In the genomic region with DNA sequence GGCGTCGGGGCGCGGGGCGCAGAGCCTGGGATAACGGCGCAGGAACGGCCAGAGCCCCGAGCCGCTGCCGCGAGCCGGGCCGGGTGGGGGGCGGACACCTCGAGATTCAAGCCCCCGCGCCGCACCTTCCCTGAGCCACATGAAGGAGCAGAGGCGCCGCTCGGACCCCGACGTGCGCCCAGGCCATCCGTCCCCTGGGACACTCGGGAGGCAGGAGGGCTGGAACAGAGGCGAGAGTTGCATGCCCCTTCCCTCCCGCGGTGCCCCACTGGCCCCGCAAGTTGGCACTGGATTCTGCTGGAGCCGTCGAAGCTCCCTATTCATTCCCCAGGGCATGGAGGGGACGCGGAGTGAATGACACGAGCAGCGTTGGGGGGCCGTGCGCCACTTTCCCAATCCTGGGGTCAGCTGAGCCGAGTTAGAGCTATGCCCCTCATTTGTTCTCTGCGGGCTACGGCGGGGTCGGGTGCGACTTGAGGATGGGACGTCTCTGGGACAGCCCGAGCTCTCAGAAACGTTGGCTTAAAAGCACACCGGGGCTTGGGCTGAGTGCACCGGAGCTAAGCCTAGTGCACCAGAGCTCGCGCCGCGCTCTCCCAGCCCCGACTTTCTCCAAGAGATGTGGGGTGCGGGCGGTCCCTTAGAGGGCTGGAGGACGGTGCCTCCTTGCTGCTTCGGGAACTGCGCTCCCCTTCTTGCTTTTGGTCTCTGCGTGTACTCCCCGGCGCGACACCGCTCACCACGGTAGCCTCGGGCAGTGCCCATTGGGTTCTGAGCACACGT, we compare ENCODE assay signal across 13 cellular contexts. TPM values are rescaled to one million over a fixed set of nuclear protein-coding genes. Genes with fewer than 3 reads are reported as not detected.
DNase-seq lines count a peak whose midpoint lies in the region; ATAC-seq and TF ChIP-seq lines count a peak whose summit lies in the region.
"Had no signal": no experiment of that assay in that cellular context is flagged by ENCODE, and none has a peak within 500 bp of the region (broad histone marks: within the 10 kb centered on the region; RNA-seq: fewer than 3 reads in every experiment).

No MANE protein-coding gene starts in this region.

- H3K36me3 Mint-ChIP-seq in H9 (ENCODE audit: insufficient read depth in 1 of 3, low read depth in 3 of 3) = no peaks in the 10 kb centered on the region; a peak in 1 of 7 replicates
- H3K36me3 Mint-ChIP-seq in activated naive CD4-positive, alpha-beta T cell treated with anti-CD3 and anti-CD28 coated beads, Interleukin-2, amount 10 ng/mL, durations not matched to agents 7 days and 5 days = no peaks in the 10 kb centered on the region
- H3K36me3 Mint-ChIP-seq: T-cell had no signal

- H3K9me3 Mint-ChIP-seq in H9 = no peaks in the 10 kb centered on the region; a peak in 1 of 5 replicates
- no peaks in the 10 kb centered on the region for H3K9me3 Mint-ChIP-seq in activated naive CD4-positive, alpha-beta T cell treated with anti-CD3 and anti-CD28 coated beads, Interleukin-2, amount 10 ng/mL, durations not matched to agents 7 days and 5 days
- H3K9me3 Mint-ChIP-seq: T-cell had no signal

- H4K5ac ChIP-seq in H9 (ENCODE audit: insufficient read length, low read depth, low read length) = no peak overlapping the region

- H3K4me1 ChIP-seq in H9 (ENCODE audit: insufficient read depth, low read length) (no peaks in the 10 kb centered on the region; the same call in 1 of the 2 replicates), right lobe of liver (peaks cover 0 to 54% (median 28%) of the 10 kb centered on the region in 4 donors)

- H2AK5ac ChIP-seq in H9 (ENCODE audit: insufficient read length, low read length) = no peak overlapping the region

- H3K9me3 ChIP-seq in H9 (ENCODE audit: control insufficient read depth, low read depth, low read length) (no peaks in the 10 kb centered on the region), right lobe of liver (no peaks in the 10 kb centered on the region)

- no peak overlapping the region for H3K23ac ChIP-seq in H9 (ENCODE audit: insufficient read length, low read depth, low read length)

- TF ChIP-seq POLR2A in right lobe of liver (IDR thresholded peaks at IDR 0.05) = no peak

- WGBS in H9 (ENCODE audit: extremely low coverage, insufficient read length, low lambda C conversion rate) = no CpG with 5 or more reads among the region's 68 CpGs
- whole genome bisulfite sequencing in right lobe of liver (ENCODE audit: insufficient coverage, low coverage, low lambda C conversion rate, missing lambda C conversion rate) = 3% methylated on average over 17 of the region's 68 CpGs

- no peaks in the 10 kb centered on the region for H4K20me1 ChIP-seq in H9 (ENCODE audit: control insufficient read depth, insufficient read depth, insufficient read length)

- no peaks in the 10 kb centered on the region for H3K36me3 ChIP-seq in right lobe of liver

- intact Hi-C loops in dorsolateral prefrontal cortex (cut with DNase I) (no loop called here), right lobe of liver (cut with DNase I) (no loop called here)

- H2BK120ac ChIP-seq in H9 (ENCODE audit: low read depth, low read length, poor library complexity, severe bottlenecking) = no peak overlapping the region

- no peaks in the 10 kb centered on the region for H3K79me1 ChIP-seq in H9 (ENCODE audit: insufficient read depth, low read depth, low read length, poor library complexity, severe bottlenecking)

- H3K27ac ChIP-seq in H9 (ENCODE audit: insufficient read length, low read depth, low read length) (no peak overlapping the region), dorsolateral prefrontal cortex (peak overlapping the region; percentile 80 to 98 (median 95)), right lobe of liver (peak overlapping the region; percentile 21 to 86 (median 65)), skin epidermis (no peak overlapping the region)
- H3K27ac ChIP-seq: GM23248 had no signal

- no peaks in the 10 kb centered on the region for H3K79me2 ChIP-seq in H9 (ENCODE audit: insufficient read depth, low read length)

- no peak overlapping the region for H2AFZ ChIP-seq in H9 (ENCODE audit: low read length)
- H2AFZ ChIP-seq: GM23248 had no signal

- peak; percentile 37 for DNase-seq in H9
- DNase-seq in dorsolateral prefrontal cortex = peak in 1 of 10 donors; percentile 55
- no peak for DNase-seq in right lobe of liver
- no peak for DNase-seq in SIG-M5 treated with dmso at 0.1 percent for 504 hours (lab: John Stamatoyannopoulos, UW; ENCODE audit: unreplicated experiment)
- DNase-seq in activated naive CD4-positive, alpha-beta T cell treated with anti-CD3 and anti-CD28 coated beads, Interleukin-2, amount 10 ng/mL, durations not matched to agents 7 days and 5 days = no peak
- DNase-seq: NCI-H2029 treated with DMSO at 0.1 percent for 48 hours, T-cell had no signal

- no peak overlapping the region for H3K27ac Mint-ChIP-seq in H9
- H3K27ac Mint-ChIP-seq in activated naive CD4-positive, alpha-beta T cell treated with anti-CD3 and anti-CD28 coated beads, Interleukin-2, amount 10 ng/mL, durations not matched to agents 7 days and 5 days = no peak overlapping the region
- H3K27ac Mint-ChIP-seq: T-cell had no signal

- H3K4ac ChIP-seq in H9 (ENCODE audit: low read depth, low read length) = no peak overlapping the region

- peaks cover 5% of the 10 kb centered on the region for H3K23me2 ChIP-seq in H9 (ENCODE audit: insufficient read length, low read depth, low read length, poor library complexity, severe bottlenecking)

- H2BK5ac ChIP-seq in H9 (ENCODE audit: insufficient read length, low read length) = no peak overlapping the region

- H3K27me3 Mint-ChIP-seq in H9 (ENCODE audit: low read depth) = peaks cover 92% of the 10 kb centered on the region
- peaks cover 74% of the 10 kb centered on the region for H3K27me3 Mint-ChIP-seq in activated naive CD4-positive, alpha-beta T cell treated with anti-CD3 and anti-CD28 coated beads, Interleukin-2, amount 10 ng/mL, durations not matched to agents 7 days and 5 days

- ATAC-seq in right lobe of liver = peak; percentile 13 to 38 (median 24)
- no peak for ATAC-seq in GM19395 (IDR thresholded peaks at IDR 0.05; ENCODE audit: unreplicated experiment)
- ATAC-seq in HG03095 (IDR thresholded peaks at IDR 0.05; ENCODE audit: unreplicated experiment) = no peak
- ATAC-seq: T-cell had no signal

- H3K56ac ChIP-seq in H9 (ENCODE audit: insufficient read length, low read depth, low read length) = no peak overlapping the region

- no peak overlapping the region for H2BK12ac ChIP-seq in H9 (ENCODE audit: insufficient read length, low read depth, low read length)

- H3K4me1 Mint-ChIP-seq in H9 = peaks cover 13 to 25% of the 10 kb centered on the region in 2 experiments
- H3K4me1 Mint-ChIP-seq in activated naive CD4-positive, alpha-beta T cell treated with anti-CD3 and anti-CD28 coated beads, Interleukin-2, amount 10 ng/mL, durations not matched to agents 7 days and 5 days = peaks cover 10% of the 10 kb centered on the region

- H3K4me3 Mint-ChIP-seq in H9 = peak overlapping the region; percentile 54 to 79
- no peak overlapping the region for H3K4me3 Mint-ChIP-seq in activated naive CD4-positive, alpha-beta T cell treated with anti-CD3 and anti-CD28 coated beads, Interleukin-2, amount 10 ng/mL, durations not matched to agents 7 days and 5 days

- H4K91ac ChIP-seq in H9 (ENCODE audit: insufficient read length, low read depth, low read length) = no peak overlapping the region

- TF ChIP-seq CTCF in H9 (conservative IDR thresholded peaks at IDR 0.05) (no peak), dorsolateral prefrontal cortex (IDR thresholded peaks at IDR 0.05 in 54 of 56, conservative IDR thresholded peaks at IDR 0.05 in 2 of 56; ENCODE audit: low read depth in 1 of 56, partially characterized antibody in 56 of 56) (no peak), right lobe of liver (IDR thresholded peaks at IDR 0.05) (no peak)

- H2BK15ac ChIP-seq in H9 (ENCODE audit: low read depth, low read length) = no peak overlapping the region

- H3K18ac ChIP-seq in H9 (ENCODE audit: insufficient read length, low read depth, low read length) = no peak overlapping the region

- H4K8ac ChIP-seq in H9 (replicated peaks; ENCODE audit: insufficient read length, low read depth, low read length) = no peak overlapping the region

- no peak overlapping the region for H3T11ph ChIP-seq in H9 (ENCODE audit: low read length)

- CTCF ChIA-PET in activated naive CD4-positive, alpha-beta T cell treated with anti-CD3 and anti-CD28 coated beads, Interleukin-2, amount 10 ng/mL, durations not matched to agents 7 days and 5 days (lab: Charles Lee) = no interaction called here

- H3K27me3 ChIP-seq in H9 (ENCODE audit: insufficient read depth, low read length) (peaks cover 26% of the 10 kb centered on the region; the same call in 1 of the 2 replicates), dorsolateral prefrontal cortex (peaks cover 0 to 10% (median 0%) of the 10 kb centered on the region in 45 donors), right lobe of liver (no peaks in the 10 kb centered on the region)

- no peak overlapping the region for H2BK20ac ChIP-seq in H9 (ENCODE audit: low read depth, low read length, poor library complexity, severe bottlenecking)

- H3K9ac ChIP-seq in H9 (ENCODE audit: extremely low read depth, insufficient read length, low read length) = no peak overlapping the region
- H3K9ac ChIP-seq: GM23248 had no signal

- H3K4me3 ChIP-seq in dorsolateral prefrontal cortex = peak overlapping the region; percentile 58 to 91 (median 78)
- H3K4me3 ChIP-seq in right lobe of liver = peak overlapping the region; percentile 44 to 82 (median 70)
- peak overlapping the region in 5 of 7 experiments; percentile 13 to 45 (median 34) for H3K4me3 ChIP-seq in skin epidermis
- H3K4me3 ChIP-seq: GM23248, K562 had no signal

- H3K4me2 ChIP-seq in H9 (ENCODE audit: insufficient read depth, insufficient read length, low read length) = peak overlapping the region; percentile 43

- no peak overlapping the region; the same call in 1 of the 2 replicates for H3K14ac ChIP-seq in H9 (ENCODE audit: insufficient read depth, low read length)

RNA-seq across cellular contexts. Expression of gene SLC6A1, which starts 0.6 kb away (rescaled TPM):
- total RNA-seq in H9 (2021) (0.09 TPM in 1 of 2 replicates, not detected in the other), dorsolateral prefrontal cortex (100 to 1,000 TPM; 127 to 356 (median 209) TPM), right lobe of liver (10 to 100 TPM; 14.5 to 70.1 (median 37.3) TPM)
- total RNA-seq: GM23248, K562, renal cortical epithelial cell had no signal

Comparison
In these comparisons a context has a peak if more than half of its experiments do, and no peak if none do; other contexts are left out.
1. H3K27ac ChIP-seq: peak in dorsolateral prefrontal cortex (59 of 59) and right lobe of liver (3 of 3); none in H9 (single experiment) and skin epidermis (0 of 21).
2. ATAC-seq: peak in right lobe of liver (4 of 4); none in GM19395 (single experiment) and HG03095 (single experiment).
3. RNA of gene SLC6A1, which starts 0.6 kb away (total RNA-seq): 127 to 356 TPM in dorsolateral prefrontal cortex and 14.5 to 70.1 TPM in right lobe of liver; 0.09 TPM in H9; every median in the first group is over 10 times any median in the second.
4. Peak in every context shown above with its lines, with median percentiles within 50 percentile points of each other: H3K4me3 ChIP-seq.